ENCODE assay signal across 16 cellular contexts in genomic region chr18:10923671-10924070, GRCh38.
"Had no signal": no experiment of that assay in that cellular context is flagged by ENCODE, and none has a peak within 500 bp of the region (broad histone marks: within the 10 kb centered on the region; RNA-seq: fewer than 3 reads in every experiment).

No MANE protein-coding gene starts in this region.

- H3K27me3 ChIP-seq: foreskin keratinocyte, ovary, upper lobe of left lung had no signal

- H3K9me3 ChIP-seq: mucosa of descending colon, ovary, upper lobe of left lung had no signal

- ATAC-seq: activated CD8-positive, alpha-beta T cell treated with anti-CD3 and anti-CD28 coated beads, Interleukin-2, amount 10 ng/mL, durations not matched to agents 7 days and 5 days; activated naive CD8-positive, alpha-beta T cell treated with anti-CD3 and anti-CD28 coated beads, Interleukin-2, amount 50 U/mL, for 24 hours; foreskin keratinocyte; mucosa of descending colon; stimulated activated naive CD8-positive, alpha-beta T cell treated with anti-CD3 and anti-CD28 coated beads, Interleukin-15, Interleukin-2, amounts not matched to agents 100 U/mL and 50 U/mL, for 24 hours had no signal

- H3K36me3 ChIP-seq: ovary, upper lobe of left lung had no signal

- H3K4me1 Mint-ChIP-seq: activated naive CD8-positive, alpha-beta T cell treated with anti-CD3 and anti-CD28 coated beads, Interleukin-2, amount 50 U/mL, for 24 hours had no signal

- H3K27me3 Mint-ChIP-seq: activated naive CD8-positive, alpha-beta T cell treated with anti-CD3 and anti-CD28 coated beads, Interleukin-2, amount 50 U/mL, for 24 hours; dendritic cell treated with granulocyte-macrophage colony-stimulating factor and Interleukin-4, amounts not matched to agents 40 ng/mL and 50 ng/mL, for 4 days had no signal

- DNase-seq: activated CD4-positive, alpha-beta T cell treated with anti-CD3 and anti-CD28 coated beads for 4 hours; activated CD8-positive, alpha-beta memory T cell treated with anti-CD3 and anti-CD28 coated beads, Interleukin-2, amount 50 U/mL, for 48 hours; activated CD8-positive, alpha-beta T cell treated with anti-CD3 and anti-CD28 coated beads, Interleukin-2, amount 10 ng/mL, durations not matched to agents 7 days and 5 days; activated naive CD4-positive, alpha-beta T cell; activated naive CD8-positive, alpha-beta T cell treated with anti-CD3 and anti-CD28 coated beads, Interleukin-2, amount 50 U/mL, for 24 hours; central memory CD4-positive, alpha-beta T cell; foreskin keratinocyte; mucosa of descending colon; nephron progenitor cell; ovary; stimulated activated CD4-positive, alpha-beta T cell treated with anti-CD3 and anti-CD28 coated beads, Interleukin-4, amount 100 ng/mL, for 1 hour; stimulated activated CD8-positive, alpha-beta memory T cell treated with anti-CD3 and anti-CD28 coated beads, Interleukin-4, amount 100 ng/mL, for 48 hours; stimulated activated naive CD8-positive, alpha-beta T cell treated with anti-CD3 and anti-CD28 coated beads, Interleukin-15, Interleukin-2, amounts not matched to agents 100 U/mL and 50 U/mL, for 24 hours; upper lobe of left lung had no signal

- H3K27ac ChIP-seq: foreskin keratinocyte, ovary, upper lobe of left lung had no signal

- H3K4me1 ChIP-seq: foreskin keratinocyte, upper lobe of left lung had no signal

- H3K9me3 Mint-ChIP-seq: activated naive CD8-positive, alpha-beta T cell treated with anti-CD3 and anti-CD28 coated beads, Interleukin-2, amount 50 U/mL, for 24 hours; dendritic cell treated with granulocyte-macrophage colony-stimulating factor and Interleukin-4, amounts not matched to agents 40 ng/mL and 50 ng/mL, for 4 days; nephron progenitor cell; T-helper 1 cell treated with Interleukin-12 subunit alpha and Interleukin-12 subunit beta and Interleukin-4 antibody, amounts not matched to agents 30 μg/mL and 1 μg/mL, for 36 hours had no signal

- H3K4me3 ChIP-seq: mucosa of descending colon, ovary, upper lobe of left lung had no signal

- H3K27ac Mint-ChIP-seq: activated CD8-positive, alpha-beta T cell treated with anti-CD3 and anti-CD28 coated beads, Interleukin-2, amount 10 ng/mL, durations not matched to agents 7 days and 5 days; activated naive CD8-positive, alpha-beta T cell treated with anti-CD3 and anti-CD28 coated beads, Interleukin-2, amount 50 U/mL, for 24 hours; dendritic cell treated with granulocyte-macrophage colony-stimulating factor and Interleukin-4, amounts not matched to agents 40 ng/mL and 50 ng/mL, for 4 days; nephron progenitor cell; T-helper 1 cell treated with Interleukin-12 subunit alpha and Interleukin-12 subunit beta and Interleukin-4 antibody, amounts not matched to agents 30 μg/mL and 1 μg/mL, for 36 hours had no signal

- H3K4me3 Mint-ChIP-seq: activated CD8-positive, alpha-beta T cell treated with anti-CD3 and anti-CD28 coated beads, Interleukin-2, amount 10 ng/mL, durations not matched to agents 7 days and 5 days; activated naive CD8-positive, alpha-beta T cell treated with anti-CD3 and anti-CD28 coated beads, Interleukin-2, amount 50 U/mL, for 24 hours; dendritic cell treated with granulocyte-macrophage colony-stimulating factor and Interleukin-4, amounts not matched to agents 40 ng/mL and 50 ng/mL, for 4 days; nephron progenitor cell; T-helper 1 cell treated with Interleukin-12 subunit alpha and Interleukin-12 subunit beta and Interleukin-4 antibody, amounts not matched to agents 30 μg/mL and 1 μg/mL, for 36 hours had no signal
